8 cellular contexts compared by ENCODE assay signal in the genomic region with DNA sequence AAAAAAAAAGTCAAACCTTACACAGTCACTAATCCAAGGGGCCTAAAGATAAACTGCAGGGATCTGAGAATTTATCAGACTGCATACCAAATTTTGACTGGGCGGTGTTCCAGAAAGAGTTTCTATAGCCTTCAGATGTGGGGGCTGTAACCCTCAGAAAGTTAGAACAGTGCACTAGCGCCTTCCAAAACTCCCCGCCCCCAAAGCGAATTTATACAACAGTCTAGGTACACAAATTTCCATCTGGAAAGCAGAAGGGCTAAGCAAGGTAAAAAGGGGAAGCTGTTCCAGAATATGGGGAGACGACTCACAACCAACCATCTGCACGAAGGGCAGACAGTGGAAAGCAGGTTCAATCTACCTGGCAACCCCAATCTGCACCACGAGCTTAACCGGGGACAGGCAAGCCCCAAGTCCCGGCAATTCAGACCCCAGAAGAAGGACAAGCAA. TPM values are rescaled to one million over a fixed set of nuclear protein-coding genes. Genes with fewer than 3 reads are reported as not detected.
DNase-seq lines count a peak whose midpoint lies in the region; ATAC-seq and TF ChIP-seq lines count a peak whose summit lies in the region.

No MANE protein-coding gene starts in this region.

- peak; percentile 13 for ATAC-seq in HG02885 (IDR thresholded peaks at IDR 0.05; ENCODE audit: poor library complexity, unreplicated experiment)
- peak; percentile 18 for ATAC-seq in naive thymus-derived CD4-positive, alpha-beta T cell

- H3K9me3 ChIP-seq in SJCRH30 (replicated peaks) = no peaks in the 10 kb centered on the region
- no peaks in the 10 kb centered on the region for H3K9me3 ChIP-seq in effector memory CD4-positive, alpha-beta T cell (ENCODE audit: control insufficient read depth, low read length)
- H3K9me3 ChIP-seq in naive thymus-derived CD4-positive, alpha-beta T cell (ENCODE audit: control insufficient read depth in 2 of 3, low read length in 3 of 3) = no peaks in the 10 kb centered on the region

- H3K9me3 Mint-ChIP-seq in naive thymus-derived CD4-positive, alpha-beta T cell = no peaks in the 10 kb centered on the region

- no peaks in the 10 kb centered on the region for H3K27me3 Mint-ChIP-seq in naive thymus-derived CD4-positive, alpha-beta T cell

- intact Hi-C loops in naive thymus-derived CD4-positive, alpha-beta T cell (cut with micrococcal nuclease) = loop anchor here (1.0 to 10.0 kb wide), 15 partner anchors 19 to 1965 kb away; a partner anchor contains a TSS

- H3K4me1 ChIP-seq in SJCRH30 = peaks cover 4% of the 10 kb centered on the region; the same call in 1 of the 2 replicates
- H3K4me1 ChIP-seq in effector memory CD4-positive, alpha-beta T cell (ENCODE audit: control insufficient read depth, insufficient read depth, low read length, poor library complexity, severe bottlenecking) = peaks cover 21% of the 10 kb centered on the region
- peaks cover 25 to 33% of the 10 kb centered on the region in 2 donors for H3K4me1 ChIP-seq in naive thymus-derived CD4-positive, alpha-beta T cell (ENCODE audit: control insufficient read depth in 2 of 2, insufficient read depth in 2 of 2, low read length in 2 of 2)

- H3K27ac ChIP-seq in SJCRH30 = no peak overlapping the region
- H3K27ac ChIP-seq in effector memory CD4-positive, alpha-beta T cell (ENCODE audit: insufficient read depth, low read length, poor library complexity, severe bottlenecking) = peak overlapping the region; percentile 51
- peak overlapping the region; percentile 60 for H3K27ac ChIP-seq in naive thymus-derived CD4-positive, alpha-beta T cell (ENCODE audit: low read depth, low read length)

- H3K27me3 ChIP-seq in SJCRH30 = no peaks in the 10 kb centered on the region
- H3K27me3 ChIP-seq in effector memory CD4-positive, alpha-beta T cell (replicated peaks; ENCODE audit: control insufficient read depth, insufficient read depth, low read length, poor library complexity, severe bottlenecking) = no peaks in the 10 kb centered on the region
- H3K27me3 ChIP-seq in naive thymus-derived CD4-positive, alpha-beta T cell (ENCODE audit: control insufficient read depth in 2 of 2, insufficient read depth in 2 of 2, low read length in 2 of 2) = no peaks in the 10 kb centered on the region

- peaks cover 28 to 75% (median 60%) of the 10 kb centered on the region in 7 donors for H3K4me1 Mint-ChIP-seq in naive thymus-derived CD4-positive, alpha-beta T cell

- POLR2A ChIA-PET in GM10248 (lab: Yijun Ruan, JAX) = no interaction called here
- POLR2A ChIA-PET in naive thymus-derived CD4-positive, alpha-beta T cell (lab: Charles Lee) = interaction anchor here (1.0 to 4.6 kb wide), 9 partner anchors 10 to 925 kb away, joined by 3 to 38 read pairs (median 6); a partner anchor contains a TSS

- no peaks in the 10 kb centered on the region for H3K36me3 ChIP-seq in SJCRH30
- no peaks in the 10 kb centered on the region for H3K36me3 ChIP-seq in effector memory CD4-positive, alpha-beta T cell (ENCODE audit: control insufficient read depth, insufficient read depth, low read length)
- peaks cover 0 to 10% (median 0%) of the 10 kb centered on the region in 3 experiments for H3K36me3 ChIP-seq in naive thymus-derived CD4-positive, alpha-beta T cell (ENCODE audit: control insufficient read depth in 2 of 3, insufficient read depth in 3 of 3, low read length in 3 of 3)

- H3K36me3 Mint-ChIP-seq in naive thymus-derived CD4-positive, alpha-beta T cell = peaks cover 0 to 28% (median 5%) of the 10 kb centered on the region in 5 donors

- peak overlapping the region; percentile 74 to 92 (median 84) for H3K27ac Mint-ChIP-seq in naive thymus-derived CD4-positive, alpha-beta T cell

- H3K4me3 ChIP-seq in SJCRH30 = peak overlapping the region; percentile 75
- peak overlapping the region; percentile 74 for H3K4me3 ChIP-seq in effector memory CD4-positive, alpha-beta T cell (ENCODE audit: insufficient read depth, low read depth, low read length, poor library complexity, severe bottlenecking)
- H3K4me3 ChIP-seq in naive thymus-derived CD4-positive, alpha-beta T cell (ENCODE audit: low read length) = peak overlapping the region; percentile 85

- CTCF ChIA-PET in GM10248 (lab: Yijun Ruan, JAX) = interaction anchor here (0.8 to 7.0 kb wide), 24 partner anchors 9 to 474 kb away, joined by 3 to 75 read pairs (median 7); no protein-coding TSS in a partner anchor
- CTCF ChIA-PET in naive thymus-derived CD4-positive, alpha-beta T cell (lab: Charles Lee) = interaction anchor here (0.6 to 3.6 kb wide), 9 partner anchors 10 to 231 kb away, joined by 3 to 45 read pairs (median 3); no protein-coding TSS in a partner anchor

- DNase-seq in GM10248 (ENCODE audit: extremely low spot score) (peak; percentile 57), SJCRH30 (no peak), NCI-H510A treated with DMSO at 0.1 percent for 48 hours (lab: John Stamatoyannopoulos, UW) (no peak), kidney tubule cell (ENCODE audit: low spot score) (no peak)
- no peak for DNase-seq in effector memory CD4-positive, alpha-beta T cell
- peak in 7 of 9 donors; percentile 14 to 46 (median 37) for DNase-seq in naive thymus-derived CD4-positive, alpha-beta T cell
- DNase-seq in stimulated activated CD4-positive, alpha-beta T cell treated with anti-CD3 and anti-CD28 coated beads, Interleukin-4, amount 100 ng/mL, for 24 hours = no peak

- peak overlapping the region; percentile 91 to 99 (median 95) for H3K4me3 Mint-ChIP-seq in naive thymus-derived CD4-positive, alpha-beta T cell

- no peak for TF ChIP-seq CTCF in GM10248 (IDR thresholded peaks at IDR 0.05; ENCODE audit: control extremely low read depth, extremely low read depth, low read depth, missing control alignments)

RNA-seq across cellular contexts. Expression of a gene that starts 0.8 kb away (rescaled TPM):
- total RNA-seq in SJCRH30 (2014; rRNA removed; shearing (Covaris generic)) = 8.8 and 10.4 TPM in 2 replicates
- 10 to 100 TPM in 4 of 5 experiments, 1 to 10 TPM in 1; 9.5 to 37.1 (median 20.0) TPM for total RNA-seq in naive thymus-derived CD4-positive, alpha-beta T cell
- 1 to 10 TPM; 7.3 to 9.7 TPM for polyA plus RNA-seq in naive thymus-derived CD4-positive, alpha-beta T cell

RNA-seq across cellular contexts. Expression of a gene that starts 58.6 kb away (rescaled TPM):
- 0.04 TPM in 1 of 2 replicates, not detected in the other for total RNA-seq in SJCRH30 (2014; rRNA removed; shearing (Covaris generic))
- not detected for total RNA-seq in naive thymus-derived CD4-positive, alpha-beta T cell
- under 1 TPM; 0.38 to 0.97 TPM for polyA plus RNA-seq in naive thymus-derived CD4-positive, alpha-beta T cell

Comparison
In these comparisons a context has a peak if more than half of its experiments do, and no peak if none do; other contexts are left out.
1. DNase-seq: peak in GM10248 (single experiment) and naive thymus-derived CD4-positive, alpha-beta T cell (7 of 9); none in SJCRH30 (0 of 2), effector memory CD4-positive, alpha-beta T cell (0 of 3), NCI-H510A treated with DMSO at 0.1 percent for 48 hours (single experiment), stimulated activated CD4-positive, alpha-beta T cell treated with anti-CD3 and anti-CD28 coated beads, Interleukin-4, amount 100 ng/mL, for 24 hours (single experiment) and kidney tubule cell (single experiment).
2. Peak in every context shown above with its lines, with median percentiles within 50 percentile points of each other: H3K4me3 ChIP-seq.